Comparison of ENCODE assay signal across 23 cellular contexts in the genomic region with DNA sequence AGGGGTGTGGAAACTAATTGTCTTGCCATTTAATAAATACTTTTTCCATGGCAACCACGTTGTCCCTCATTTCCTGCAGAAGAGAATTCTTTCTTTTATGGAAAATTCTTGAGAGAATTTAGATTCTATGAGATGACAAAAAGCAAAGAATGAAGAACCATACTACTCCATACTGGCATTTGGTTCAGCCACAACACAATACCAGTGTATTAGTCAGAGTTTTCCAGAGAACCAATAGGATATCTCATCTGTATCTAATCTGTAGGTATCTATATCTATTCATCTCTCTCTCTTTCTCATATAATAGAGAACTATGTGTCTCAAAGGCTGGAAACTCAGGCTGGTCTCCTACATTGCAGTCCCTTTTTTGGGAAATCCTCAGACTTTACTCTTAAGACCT. TPM values are rescaled to one million over a fixed set of nuclear protein-coding genes. Genes with fewer than 3 reads are reported as not detected.
DNase-seq lines count a peak whose midpoint lies in the region; ATAC-seq, FAIRE-seq and TF ChIP-seq lines count a peak whose summit lies in the region.
"Had no signal": no experiment of that assay in that cellular context is flagged by ENCODE, and none has a peak within 500 bp of the region (broad histone marks: within the 10 kb centered on the region; RNA-seq: fewer than 3 reads in every experiment).

No MANE protein-coding gene starts in this region.

- H2BK5ac ChIP-seq in IMR-90 (ENCODE audit: low read depth, low read length, poor library complexity, severe bottlenecking) = no peak overlapping the region

- H2BK20ac ChIP-seq in IMR-90 (ENCODE audit: low read depth, low read length) = no peak overlapping the region; the same call in 1 of the 2 replicates

- H2AFZ ChIP-seq in IMR-90 (replicated peaks; ENCODE audit: low read length, poor library complexity) (no peak overlapping the region), astrocyte (ENCODE audit: low read depth, low read length) (peak overlapping the region; percentile 2)

- dilution Hi-C loops in IMR-90 (cut with HindIII; ENCODE audit: low sequenced_read_pairs, unreplicated experiment) = no loop called here

- 0 out of 2 replicates have a peak overlapping the region, but pooled peaks have one; percentile 6 for H3K56ac ChIP-seq in IMR-90 (ENCODE audit: extremely low read depth, insufficient read depth, low read length)

- H3K9me3 ChIP-seq in IMR-90 (ENCODE audit: control insufficient read depth, insufficient read depth, low read length) = no peaks in the 10 kb centered on the region
- H3K9me3 ChIP-seq in astrocyte (ENCODE audit: insufficient read depth, low read depth, low read length) = no peaks in the 10 kb centered on the region
- H3K9me3 ChIP-seq: body of pancreas, Caco-2, suprapubic skin had no signal

- H3K36me3 Mint-ChIP-seq in Calu3 (ENCODE audit: insufficient read depth, unreplicated experiment) (no peaks in the 10 kb centered on the region), astrocyte (ENCODE audit: low read depth, unreplicated experiment) (no peaks in the 10 kb centered on the region)

- no peak for DNase-seq in Calu3
- DNase-seq in IMR-90 = no peak
- peak; percentile 32 for DNase-seq in astrocyte (ENCODE audit: low read depth)
- DNase-seq in kidney tubule cell (ENCODE audit: low spot score) = peak; percentile 17
- DNase-seq in NCI-H748 treated with DMSO at 0.1 percent for 48 hours (lab: John Stamatoyannopoulos, UW) = no peak
- no peak for DNase-seq in mucosa of gallbladder (ENCODE audit: low spot score)
- no peak for DNase-seq in stimulated activated naive CD4-positive, alpha-beta T cell (lab: John Stamatoyannopoulos, UW)
- DNase-seq in NCI-H2227 treated with DMSO at 0.1 percent for 48 hours (lab: John Stamatoyannopoulos, UW) = no peak
- DNase-seq: activated CD4-positive, alpha-beta memory T cell treated with anti-CD3 and anti-CD28 coated beads, Interleukin-2, amount 10 ng/mL, durations not matched to agents 7 days and 5 days; activated CD8-positive, alpha-beta memory T cell treated with anti-CD3 and anti-CD28 coated beads, Interleukin-2, amount 50 U/mL, for 48 hours; Caco-2; NCI-H1105; NCI-H2029 treated with DMSO at 0.1 percent for 48 hours; NCI-H345; stimulated activated CD4-positive, alpha-beta T cell treated with anti-CD3 and anti-CD28 coated beads, Interleukin-2, amount 100 ng/mL, for 48 hours had no signal

- no peaks in the 10 kb centered on the region for H3K27me3 Mint-ChIP-seq in Calu3 (ENCODE audit: unreplicated experiment)
- H3K27me3 Mint-ChIP-seq in astrocyte (ENCODE audit: low read depth, unreplicated experiment) = no peaks in the 10 kb centered on the region
- H3K27me3 Mint-ChIP-seq: activated CD4-positive, alpha-beta memory T cell treated with anti-CD3 and anti-CD28 coated beads, Interleukin-2, amount 10 ng/mL, durations not matched to agents 7 days and 5 days had no signal

- TF ChIP-seq RAD21 in IMR-90 (IDR thresholded peaks at IDR 0.05; ENCODE audit: low read length) = no peak

- no peak overlapping the region for H3K4ac ChIP-seq in IMR-90 (ENCODE audit: low read depth, low read length)

- peak overlapping the region; percentile 27; the same call in 1 of the 3 replicates for H2BK15ac ChIP-seq in IMR-90 (ENCODE audit: low read depth, low read length)

- H3K9me3 Mint-ChIP-seq in Calu3 (ENCODE audit: low read depth, unreplicated experiment) = peaks cover 3% of the 10 kb centered on the region
- no peaks in the 10 kb centered on the region for H3K9me3 Mint-ChIP-seq in astrocyte (ENCODE audit: unreplicated experiment)
- H3K9me3 Mint-ChIP-seq: activated naive CD4-positive, alpha-beta T cell treated with anti-CD3 and anti-CD28 coated beads, Interleukin-2, amount 50 U/mL, for 72 hours; neural crest cell had no signal

- intact Hi-C loops in Calu3 (cut with micrococcal nuclease; ENCODE audit: unreplicated experiment) (no loop called here), IMR-90 (cut with micrococcal nuclease) (no loop called here)

- no peaks in the 10 kb centered on the region for H3K79me1 ChIP-seq in IMR-90 (ENCODE audit: low read depth in 1 of 2, low read length in 2 of 2)

- no peak overlapping the region for H3K14ac ChIP-seq in IMR-90 (replicated peaks; ENCODE audit: low read depth, low read length)

- H3K27me3 ChIP-seq in IMR-90 (ENCODE audit: control insufficient read depth, insufficient read depth, low read length) (no peaks in the 10 kb centered on the region), astrocyte (ENCODE audit: insufficient read depth, low read length) (no peaks in the 10 kb centered on the region)
- H3K27me3 ChIP-seq: body of pancreas, suprapubic skin had no signal

- H3K4me1 ChIP-seq in IMR-90 (ENCODE audit: control insufficient read depth, insufficient read depth, low read length) (peaks cover 13% of the 10 kb centered on the region), astrocyte (ENCODE audit: insufficient read depth, low read length) (peaks cover 14% of the 10 kb centered on the region)
- H3K4me1 ChIP-seq: Caco-2 had no signal

- no peak for FAIRE-seq in astrocyte (lab: Jason Lieb, UNC)
- FAIRE-seq: GM12892, H1, urothelium cell line had no signal

- H3K4me1 Mint-ChIP-seq in Calu3 (ENCODE audit: low read depth, unreplicated experiment) (peaks cover 55% of the 10 kb centered on the region), astrocyte (ENCODE audit: low read depth, unreplicated experiment) (peaks cover 16% of the 10 kb centered on the region)
- H3K4me1 Mint-ChIP-seq: neural crest cell had no signal

- no peak overlapping the region for H2AK9ac ChIP-seq in IMR-90 (replicated peaks; ENCODE audit: low read depth, low read length, poor library complexity)

- H3K9ac ChIP-seq in IMR-90 (ENCODE audit: low read depth, low read length) (no peak overlapping the region), astrocyte (ENCODE audit: low read length) (peak overlapping the region; percentile 33)

- BruUV-seq in Calu3 (replicated peaks; lab: Mats Ljungman, UMichigan) = no TSS peak
- no TSS peak for BruUV-seq in IMR-90 (replicated peaks; lab: Mats Ljungman, UMichigan)

- no peak overlapping the region for H4K91ac ChIP-seq in IMR-90 (ENCODE audit: insufficient read depth, low read depth, low read length)

- POLR2A ChIA-PET in IMR-90 (lab: Charles Lee; ENCODE audit: unreplicated experiment) = no interaction called here

- no peak overlapping the region for H2BK120ac ChIP-seq in IMR-90 (ENCODE audit: low read depth, low read length)

- no peak overlapping the region for H4K5ac ChIP-seq in IMR-90 (ENCODE audit: low read depth, low read length)

- H3K4me3 ChIP-seq in IMR-90 (ENCODE audit: insufficient read depth, low read depth, low read length) (no peak overlapping the region), astrocyte (ENCODE audit: insufficient read depth, low read depth, low read length) (no peak overlapping the region)
- H3K4me3 ChIP-seq: body of pancreas, suprapubic skin had no signal

- CTCF ChIA-PET in Calu3 (lab: Charles Lee) = no interaction called here
- CTCF ChIA-PET in IMR-90 (lab: Yijun Ruan, JAX) = no interaction called here

- H3K27ac Mint-ChIP-seq in Calu3 (ENCODE audit: unreplicated experiment) = peak overlapping the region; percentile 63
- no peak overlapping the region for H3K27ac Mint-ChIP-seq in astrocyte (ENCODE audit: unreplicated experiment)
- H3K27ac Mint-ChIP-seq: activated CD4-positive, alpha-beta memory T cell treated with anti-CD3 and anti-CD28 coated beads, Interleukin-2, amount 10 ng/mL, durations not matched to agents 7 days and 5 days had no signal

- no peak overlapping the region for H3K23ac ChIP-seq in IMR-90 (ENCODE audit: low read depth, low read length)

- WGBS in IMR-90 (ENCODE audit: extremely low coverage in 2 of 2, insufficient read length in 1 of 2), 2 experiments = no CpG with 5 or more reads among the region's 1 CpG

- in situ Hi-C loops in IMR-90 (cut with MboI; ENCODE audit: low sequenced_read_pairs) = no loop called here

- H2AK5ac ChIP-seq in IMR-90 (ENCODE audit: low read depth, low read length) = no peak overlapping the region

- H3K36me3 ChIP-seq in IMR-90 (ENCODE audit: control insufficient read depth, insufficient read depth, low read length) (no peaks in the 10 kb centered on the region), astrocyte (ENCODE audit: insufficient read depth, low read length) (no peaks in the 10 kb centered on the region)
- H3K36me3 ChIP-seq: suprapubic skin had no signal

- H4K8ac ChIP-seq in IMR-90 (ENCODE audit: low read depth in 2 of 2, low read length in 2 of 2) = no peak overlapping the region

- ATAC-seq in IMR-90 (ENCODE audit: low read depth) = peak; percentile 7

- TF ChIP-seq CTCF in Calu3 (IDR thresholded peaks at IDR 0.05; ENCODE audit: unreplicated experiment) (no peak), IMR-90 (conservative IDR thresholded peaks at IDR 0.05; ENCODE audit: low read depth, low read length) (no peak), astrocyte (IDR thresholded peaks at IDR 0.05; ENCODE audit: insufficient read depth, low read depth, low read length) (no peak)

- no peaks in the 10 kb centered on the region for H3K79me2 ChIP-seq in astrocyte (ENCODE audit: insufficient read depth, low read length)

- no peak overlapping the region for H3K27ac ChIP-seq in IMR-90 (ENCODE audit: insufficient read depth, low read length)
- peak overlapping the region; percentile 56 for H3K27ac ChIP-seq in astrocyte (ENCODE audit: low read depth, low read length)
- H3K27ac ChIP-seq: C4-2B, suprapubic skin had no signal

- H3K9me1 ChIP-seq in IMR-90 (ENCODE audit: insufficient read depth, low read length) = 0 out of 2 replicates have a peak, but pooled peaks cover 5% of the 10 kb centered on the region

- H3K4me2 ChIP-seq in IMR-90 (ENCODE audit: low read depth, low read length) (no peak overlapping the region), astrocyte (ENCODE audit: low read length) (peak overlapping the region; percentile 62)

- H3K4me3 Mint-ChIP-seq in Calu3 (ENCODE audit: low read depth, unreplicated experiment) = no peak overlapping the region
- no peak overlapping the region for H3K4me3 Mint-ChIP-seq in astrocyte (ENCODE audit: unreplicated experiment)
- H3K4me3 Mint-ChIP-seq: activated CD4-positive, alpha-beta memory T cell treated with anti-CD3 and anti-CD28 coated beads, Interleukin-2, amount 10 ng/mL, durations not matched to agents 7 days and 5 days; neural crest cell had no signal

- TF ChIP-seq POLR2A in IMR-90 (IDR thresholded peaks at IDR 0.05; ENCODE audit: low read depth, low read length) = no peak

- H4K20me1 ChIP-seq in IMR-90 (ENCODE audit: insufficient read depth, low read length) (no peaks in the 10 kb centered on the region), astrocyte (ENCODE audit: insufficient read depth, low read length) (no peaks in the 10 kb centered on the region)

- H3K18ac ChIP-seq in IMR-90 (ENCODE audit: low read depth, low read length) = no peak overlapping the region

TF ChIP-seq in IMR-90, 13 proteins besides CTCF, POLR2A, EP300 and RAD21 (continues in another document):
- no peak for TF ChIP-seq NFE2L2 (IDR thresholded peaks at IDR 0.05; ENCODE audit: low read depth, low read length)
- TF ChIP-seq CHD1 (IDR thresholded peaks at IDR 0.05; ENCODE audit: low read depth, low read length) = no peak
- TF ChIP-seq RCOR1 (IDR thresholded peaks at IDR 0.05; ENCODE audit: insufficient replicate concordance, low read length) = no peak

RNA-seq across cellular contexts. Expression of gene NAMPT, which starts 44.6 kb away (rescaled TPM):
- 343 and 364 TPM in 2 replicates for total RNA-seq in Calu3 (2022)
- 31.7 and 45.3 TPM in 2 replicates for total RNA-seq in IMR-90 (2012; rRNA removed)
- 10.4 and 13.3 TPM in 2 replicates for polyA plus RNA-seq in IMR-90 (2012; rRNA removed)
- polyA plus RNA-seq in IMR-90 (2012; cell fraction: cytosol; rRNA removed) = 1.8 and 18.5 TPM in 2 replicates
- polyA plus RNA-seq in IMR-90 (2012; cell fraction: nucleus; rRNA removed; ENCODE audit: low replicate concordance) = 1.7 and 34.1 TPM in 2 replicates
- 42.3 and 52.1 TPM in 2 replicates for total RNA-seq in astrocyte
- 52.7 TPM for total RNA-seq in mucosa of gallbladder

Comparison
In these comparisons a context has a peak if more than half of its experiments do, and no peak if none do; other contexts are left out.
1. DNase-seq: peak in astrocyte (single experiment) and kidney tubule cell (single experiment); none in Calu3 (single experiment), IMR-90 (single experiment), NCI-H748 treated with DMSO at 0.1 percent for 48 hours (single experiment), mucosa of gallbladder (single experiment), stimulated activated naive CD4-positive, alpha-beta T cell (0 of 6) and NCI-H2227 treated with DMSO at 0.1 percent for 48 hours (single experiment).